1 cellular context compared by ENCODE assay signal in genomic region chr3:107142786-107143185, GRCh38.
TF ChIP-seq lines count a peak whose summit lies in the region.

No MANE protein-coding gene starts in this region.

TF ChIP-seq in H1, 55 proteins besides CTCF, POLR2A, EP300 and RAD21:
- TF ChIP-seq CEBPB (IDR thresholded peaks at IDR 0.05; ENCODE audit: low read depth, low read length): no peak
- peak; percentile 78 for TF ChIP-seq TEAD4 (IDR thresholded peaks at IDR 0.05; ENCODE audit: low read depth, low read length)
- TF ChIP-seq CHD7 (IDR thresholded peaks at IDR 0.05; ENCODE audit: insufficient replicate concordance, low read length): no peak
